Comparison of ENCODE assay signal across 22 cellular contexts in genomic region chr17:67617304-67617899, GRCh38.
DNase-seq lines count a peak whose midpoint lies in the region; TF ChIP-seq lines count a peak whose summit lies in the region.
"Had no signal": no experiment of that assay in that cellular context is flagged by ENCODE, and none has a peak within 500 bp of the region (broad histone marks: within the 10 kb centered on the region; RNA-seq: fewer than 3 reads in every experiment).

No MANE protein-coding gene starts in this region.

- POLR2A ChIA-PET in CD4-positive, alpha-beta memory T cell (lab: Charles Lee; ENCODE audit: partially characterized antibody), result no interaction called here

- peaks cover 13 to 15% of the 10 kb centered on the region in 2 donors for H3K36me3 Mint-ChIP-seq in CD4-positive, alpha-beta memory T cell
- peaks cover 1% of the 10 kb centered on the region for H3K36me3 Mint-ChIP-seq in neural progenitor cell

- H3K27me3 Mint-ChIP-seq in CD4-positive, alpha-beta memory T cell, result no peaks in the 10 kb centered on the region
- peaks cover 2% of the 10 kb centered on the region for H3K27me3 Mint-ChIP-seq in neural progenitor cell (ENCODE audit: insufficient read depth, low read depth)
- H3K27me3 Mint-ChIP-seq: CD4-positive, CD25-positive, alpha-beta regulatory T cell had no signal

- H3K27ac ChIP-seq in CD4-positive, alpha-beta memory T cell (ENCODE audit: low read depth, low read length), result no peak overlapping the region
- peak overlapping the region; percentile 45 for H3K27ac ChIP-seq in WERI-Rb-1
- peak overlapping the region in 30 of 59 donors; percentile 3 to 83 (median 51) for H3K27ac ChIP-seq in dorsolateral prefrontal cortex
- no peak overlapping the region for H3K27ac ChIP-seq in neural progenitor cell
- H3K27ac ChIP-seq: GM23248, HL-60, SJCRH30 had no signal

- intact Hi-C loops in CD4-positive, alpha-beta memory T cell (cut with micrococcal nuclease), result no loop called here
- intact Hi-C loops in dorsolateral prefrontal cortex (cut with DNase I), result no loop called here

- DNase-seq in CD4-positive, alpha-beta memory T cell, result no peak
- DNase-seq in WERI-Rb-1 (peak; percentile 85), dorsolateral prefrontal cortex (no peak), neural progenitor cell (ENCODE audit: low spot score) (no peak), GDM1 (lab: John Stamatoyannopoulos, UW) (no peak), DMS153 treated with DMSO at 0.1 percent for 48 hours (lab: John Stamatoyannopoulos, UW; ENCODE audit: unreplicated experiment) (no peak), nucleus accumbens (lab: John Stamatoyannopoulos, UW) (no peak)
- DNase-seq: Caco-2; CD4-positive, CD25-positive, alpha-beta regulatory T cell; DMS 273 treated with DMSO at 0.1 percent for 48 hours; DND-41; GM23248; H9; KG1; NCI-H1092 treated with DMSO at 0.1 percent for 48 hours; NCI-H1436 treated with DMSO at 0.1 percent for 48 hours; NCI-H1930; NCI-H226; NCI-H510A treated with DMSO at 0.1 percent for 48 hours; NCI-H748 treated with DMSO at 0.1 percent for 48 hours; SJCRH30 had no signal

- no peaks in the 10 kb centered on the region for H3K79me2 ChIP-seq in neural progenitor cell (ENCODE audit: low read depth)

- no peaks in the 10 kb centered on the region for H3F3A ChIP-seq in neural progenitor cell (ENCODE audit: low read depth)

- H3K9me3 Mint-ChIP-seq in CD4-positive, alpha-beta memory T cell, result peaks cover 0 to 1% (median 0%) of the 10 kb centered on the region in 8 donors
- no peaks in the 10 kb centered on the region for H3K9me3 Mint-ChIP-seq in neural progenitor cell
- H3K9me3 Mint-ChIP-seq: CD4-positive, CD25-positive, alpha-beta regulatory T cell; H9 had no signal

- H3K4me2 ChIP-seq in neural progenitor cell, result no peak overlapping the region

- CTCF ChIA-PET in CD4-positive, alpha-beta memory T cell (lab: Charles Lee; ENCODE audit: partially characterized antibody), result no interaction called here

- H3K4me1 ChIP-seq in CD4-positive, alpha-beta memory T cell (ENCODE audit: insufficient read depth, low read length), result no peaks in the 10 kb centered on the region
- no peaks in the 10 kb centered on the region for H3K4me1 ChIP-seq in neural progenitor cell
- H3K4me1 ChIP-seq: Caco-2, SJCRH30 had no signal

- peak overlapping the region in 4 of 7 donors; percentile 48 to 84 (median 74) for H3K27ac Mint-ChIP-seq in CD4-positive, alpha-beta memory T cell
- H3K27ac Mint-ChIP-seq in neural progenitor cell, result peak overlapping the region; percentile 70
- H3K27ac Mint-ChIP-seq: CD4-positive, CD25-positive, alpha-beta regulatory T cell had no signal

- H4K20me1 ChIP-seq in neural progenitor cell (ENCODE audit: low read depth), result no peaks in the 10 kb centered on the region

- no peaks in the 10 kb centered on the region for H3K27me3 ChIP-seq in CD4-positive, alpha-beta memory T cell (ENCODE audit: insufficient read depth, low read length)
- H3K27me3 ChIP-seq in WERI-Rb-1 (ENCODE audit: insufficient read depth, low read depth, severe bottlenecking) (no peaks in the 10 kb centered on the region), dorsolateral prefrontal cortex (no peaks in the 10 kb centered on the region), neural progenitor cell (no peaks in the 10 kb centered on the region)
- H3K27me3 ChIP-seq: SJCRH30 had no signal

- H3K36me3 ChIP-seq in CD4-positive, alpha-beta memory T cell (ENCODE audit: insufficient read depth, low read length), result no peaks in the 10 kb centered on the region
- H3K36me3 ChIP-seq in WERI-Rb-1 (no peaks in the 10 kb centered on the region), neural progenitor cell (no peaks in the 10 kb centered on the region)
- H3K36me3 ChIP-seq: SJCRH30 had no signal

- no peak overlapping the region for H3K9ac ChIP-seq in neural progenitor cell
- H3K9ac ChIP-seq: GM23248 had no signal

- no peak overlapping the region for H2AFZ ChIP-seq in neural progenitor cell (replicated peaks)
- H2AFZ ChIP-seq: GM23248 had no signal

- H3K4me1 Mint-ChIP-seq in CD4-positive, alpha-beta memory T cell, result peaks cover 2 to 9% (median 4%) of the 10 kb centered on the region in 4 donors
- peaks cover 8% of the 10 kb centered on the region for H3K4me1 Mint-ChIP-seq in neural progenitor cell

- TF ChIP-seq CTCF in WERI-Rb-1 (IDR thresholded peaks at IDR 0.05; ENCODE audit: low read depth, low read length) (no peak), dorsolateral prefrontal cortex (IDR thresholded peaks at IDR 0.05 in 54 of 56, conservative IDR thresholded peaks at IDR 0.05 in 2 of 56; ENCODE audit: low read depth in 1 of 56, partially characterized antibody in 56 of 56) (no peak), neural progenitor cell (IDR thresholded peaks at IDR 0.05) (no peak)

- no peak overlapping the region for H3K4me3 Mint-ChIP-seq in CD4-positive, alpha-beta memory T cell
- H3K4me3 Mint-ChIP-seq in neural progenitor cell, result no peak overlapping the region
- H3K4me3 Mint-ChIP-seq: CD4-positive, CD25-positive, alpha-beta regulatory T cell; H9 had no signal

- no peak overlapping the region for H3K4me3 ChIP-seq in CD4-positive, alpha-beta memory T cell (ENCODE audit: low read length in 2 of 2)
- H3K4me3 ChIP-seq in WERI-Rb-1 (ENCODE audit: low read depth, low read length), result no peak overlapping the region
- no peak overlapping the region for H3K4me3 ChIP-seq in dorsolateral prefrontal cortex
- H3K4me3 ChIP-seq in neural progenitor cell, result no peak overlapping the region
- H3K4me3 ChIP-seq: GM23248, SJCRH30 had no signal

- no peaks in the 10 kb centered on the region for H3K9me3 ChIP-seq in CD4-positive, alpha-beta memory T cell (ENCODE audit: control insufficient read depth in 1 of 2, low read length in 2 of 2)
- H3K9me3 ChIP-seq in WERI-Rb-1 (ENCODE audit: severe bottlenecking) (no peaks in the 10 kb centered on the region), neural progenitor cell (ENCODE audit: low read depth) (no peaks in the 10 kb centered on the region)
- H3K9me3 ChIP-seq: Caco-2, SJCRH30 had no signal

Comparison
In these comparisons a context has a peak if more than half of its experiments do, and no peak if none do; other contexts are left out.
1. H3K27ac ChIP-seq: peak in WERI-Rb-1 (single experiment) and dorsolateral prefrontal cortex (30 of 59); none in CD4-positive, alpha-beta memory T cell (single experiment) and neural progenitor cell (single experiment).